In the genomic region with DNA sequence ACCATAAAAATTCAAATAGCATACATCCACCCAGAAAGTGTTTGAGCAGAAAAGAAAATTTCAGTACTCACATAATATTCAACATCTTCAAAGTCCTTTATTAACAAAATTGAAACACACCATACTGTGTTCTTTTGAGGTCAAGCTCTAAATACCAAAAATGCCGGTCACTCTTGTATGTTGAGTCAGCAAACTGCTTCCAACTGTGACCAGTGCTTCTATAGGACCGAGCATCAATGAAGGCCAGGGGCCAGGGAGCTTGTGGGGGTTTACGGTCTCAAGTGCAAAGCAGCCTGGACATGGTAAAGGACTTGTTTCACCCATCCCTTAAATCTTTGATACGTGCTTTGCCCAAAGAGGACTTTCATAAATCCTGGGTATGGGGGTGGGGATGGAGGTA, we compare ENCODE assay signal across 17 cellular contexts.
DNase-seq lines count a peak whose midpoint lies in the region; ATAC-seq, FAIRE-seq and TF ChIP-seq lines count a peak whose summit lies in the region.
"Had no signal": no experiment of that assay in that cellular context is flagged by ENCODE, and none has a peak within 500 bp of the region (broad histone marks: within the 10 kb centered on the region; RNA-seq: fewer than 3 reads in every experiment).

No MANE protein-coding gene starts in this region.

- TF ChIP-seq EP300 in K562 (IDR thresholded peaks at IDR 0.05; ENCODE audit: low read length) = no peak

- no peaks in the 10 kb centered on the region for H3K9me1 ChIP-seq in K562 (ENCODE audit: control insufficient read depth, insufficient read depth, low read length)

- H3K9ac ChIP-seq in K562 (ENCODE audit: insufficient read depth in 1 of 2, low read depth in 2 of 2, low read length in 2 of 2) = no peak overlapping the region

- H3K9me3 Mint-ChIP-seq in T-cell = no peaks in the 10 kb centered on the region
- H3K9me3 Mint-ChIP-seq: IgD-negative memory B cell, memory B cell had no signal

- H3K27me3 ChIP-seq in K562 (ENCODE audit: control insufficient read depth in 2 of 2, insufficient read depth in 2 of 2, low read length in 2 of 2) = peaks cover 28 to 35% of the 10 kb centered on the region in 2 experiments
- H3K27me3 ChIP-seq: colonic mucosa, Peyer's patch had no signal

- no peaks in the 10 kb centered on the region for H3K27me3 Mint-ChIP-seq in T-cell
- H3K27me3 Mint-ChIP-seq: IgD-negative memory B cell, memory B cell had no signal

- POLR2A ChIA-PET in AG04449 (lab: Yijun Ruan, JAX) (interaction anchor here (0.6 kb wide), 1 partner anchor 256 kb away, joined by 4 read pairs; no protein-coding TSS in a partner anchor), K562 (lab: Yijun Ruan, JAX) (interaction anchor here (0.6 to 1.2 kb wide), 2 partner anchors 30 to 325 kb away, joined by 3 to 4 read pairs; no protein-coding TSS in a partner anchor), T-cell (lab: Charles Lee) (interaction anchor here in 1 of 2 donors (0.7 kb wide), 1 partner anchor 233 kb away, joined by 3 read pairs; no protein-coding TSS in a partner anchor)

- H4K20me1 ChIP-seq in K562 (replicated peaks; ENCODE audit: control insufficient read depth, insufficient read depth, low read length) = no peaks in the 10 kb centered on the region

- intact Hi-C loops in K562 (cut with micrococcal nuclease) = no loop called here

- H3K79me2 ChIP-seq in K562 (ENCODE audit: control insufficient read depth, insufficient read depth, low read length) = no peaks in the 10 kb centered on the region

- BruUV-seq in K562 (replicated peaks; lab: Mats Ljungman, UMichigan) = no TSS peak

- H2AFZ ChIP-seq in K562 (ENCODE audit: low read depth, low read length) = no peak overlapping the region

- H3K36me3 ChIP-seq in K562 (ENCODE audit: control insufficient read depth, insufficient read depth, low read length) = no peaks in the 10 kb centered on the region
- H3K36me3 ChIP-seq: colonic mucosa, Peyer's patch had no signal

- H3K4me1 Mint-ChIP-seq in T-cell = no peaks in the 10 kb centered on the region

- H3K4me1 ChIP-seq in K562 (replicated peaks in 1 of 2; ENCODE audit: control insufficient read depth in 2 of 2, insufficient read depth in 2 of 2, low read length in 2 of 2) = peaks cover 0 to 5% of the 10 kb centered on the region in 2 experiments; a peak in 3 of 5 replicates
- H3K4me1 ChIP-seq: colonic mucosa, Peyer's patch had no signal

- no peak overlapping the region for H3K27ac Mint-ChIP-seq in T-cell
- H3K27ac Mint-ChIP-seq: activated naive CD8-positive, alpha-beta T cell; memory B cell had no signal

- H3K27ac ChIP-seq in K562 (ENCODE audit: extremely low read depth, low read depth, low read length) = no peak overlapping the region
- H3K27ac ChIP-seq: colonic mucosa, Peyer's patch had no signal

- in situ Hi-C loops in K562 (cut with MboI) = no loop called here

- H3K9me3 ChIP-seq in K562 (replicated peaks; ENCODE audit: control insufficient read depth, insufficient read depth, low read depth, low read length) = no peaks in the 10 kb centered on the region
- H3K9me3 ChIP-seq: colonic mucosa, Peyer's patch had no signal

- WGBS in K562 (ENCODE audit: insufficient coverage, low coverage, missing lambda C conversion rate) = 18% methylated on average over 4 of the region's 4 CpGs

- FAIRE-seq in K562 (lab: Jason Lieb, UNC) = no peak

- TF ChIP-seq POLR2A in K562 (conservative IDR thresholded peaks at IDR 0.05) = no peak

- H3K4me3 ChIP-seq in AG04449 (ENCODE audit: low read depth, low read length) (no peak overlapping the region; the same call in 1 of the 2 replicates), K562 (no peak overlapping the region)
- H3K4me3 ChIP-seq: colonic mucosa, Peyer's patch had no signal

- DNase-seq in AG04449 (ENCODE audit: low read depth, low spot score) = peak; percentile 37
- peak; percentile 63 for DNase-seq in HT1080 (ENCODE audit: low read depth)
- no peak for DNase-seq in K562 (ENCODE audit: extremely low read depth in 1 of 4, low spot score in 3 of 4)
- peak; percentile 71 for DNase-seq in islet precursor cell
- no peak for DNase-seq in activated CD4-positive, alpha-beta T cell treated with anti-CD3 and anti-CD28 coated beads, Interleukin-2, amount 50 U/mL, for 4 hours
- DNase-seq in activated CD4-positive, alpha-beta T cell treated with anti-CD3 and anti-CD28 coated beads, Interleukin-2, amount 50 U/mL, for 1 hour = no peak
- no peak for DNase-seq in T-cell
- DNase-seq: activated T-cell treated with anti-CD3 and anti-CD28 coated beads for 4 hours, colonic mucosa, NCI-H146, NCI-H524 treated with DMSO at 0.1 percent for 48 hours, occipital lobe, Peyer's patch had no signal

- ATAC-seq in K562 = no peak
- ATAC-seq in HG03460 (IDR thresholded peaks at IDR 0.05; ENCODE audit: unreplicated experiment) = no peak
- ATAC-seq in T-cell (replicated peaks in 1 of 4) = no peak

- no peak for TF ChIP-seq CTCF in AG04449 (IDR thresholded peaks at IDR 0.05; ENCODE audit: insufficient read depth, low read length, missing control alignments)
- TF ChIP-seq CTCF in K562 (IDR thresholded peaks at IDR 0.05 in 2 of 3, conservative IDR thresholded peaks at IDR 0.05 in 1 of 3; ENCODE audit: insufficient read depth in 2 of 3, low read depth in 1 of 3, low read length in 3 of 3) = no peak

- no peak overlapping the region for H3K4me2 ChIP-seq in K562 (ENCODE audit: insufficient read depth, low read length)

- CTCF ChIA-PET in AG04449 (lab: Yijun Ruan, JAX) = interaction anchor here (0.9 to 1.3 kb wide), 5 partner anchors 13 to 335 kb away, joined by 3 to 6 read pairs (median 4); no protein-coding TSS in a partner anchor
- CTCF ChIA-PET in K562 (lab: Yijun Ruan, JAX; ENCODE audit: low intra/inter-chr PET ratio) = no interaction called here
- CTCF ChIA-PET in T-cell (lab: Charles Lee) = interaction anchor here in 1 of 2 donors (0.6 kb wide), 1 partner anchor 642 kb away, joined by 3 read pairs; no protein-coding TSS in a partner anchor

- H3K36me3 Mint-ChIP-seq in T-cell = no peaks in the 10 kb centered on the region

- no peak overlapping the region for H3K4me3 Mint-ChIP-seq in T-cell
- H3K4me3 Mint-ChIP-seq: activated naive CD8-positive, alpha-beta T cell; IgD-negative memory B cell; memory B cell had no signal

- TF ChIP-seq RAD21 in K562 (CRISPR knock-in tag; conservative IDR thresholded peaks at IDR 0.05 in 1 of 2, IDR thresholded peaks at IDR 0.05 in 1 of 2) = no peak

TF ChIP-seq in K562, 482 proteins besides CTCF, POLR2A, EP300 and RAD21:
- TF ChIP-seq ZNF316 (IDR thresholded peaks at IDR 0.05) = peak; percentile 90
- TF ChIP-seq HLTF (IDR thresholded peaks at IDR 0.05) = no peak
- TF ChIP-seq, protein P1, sequence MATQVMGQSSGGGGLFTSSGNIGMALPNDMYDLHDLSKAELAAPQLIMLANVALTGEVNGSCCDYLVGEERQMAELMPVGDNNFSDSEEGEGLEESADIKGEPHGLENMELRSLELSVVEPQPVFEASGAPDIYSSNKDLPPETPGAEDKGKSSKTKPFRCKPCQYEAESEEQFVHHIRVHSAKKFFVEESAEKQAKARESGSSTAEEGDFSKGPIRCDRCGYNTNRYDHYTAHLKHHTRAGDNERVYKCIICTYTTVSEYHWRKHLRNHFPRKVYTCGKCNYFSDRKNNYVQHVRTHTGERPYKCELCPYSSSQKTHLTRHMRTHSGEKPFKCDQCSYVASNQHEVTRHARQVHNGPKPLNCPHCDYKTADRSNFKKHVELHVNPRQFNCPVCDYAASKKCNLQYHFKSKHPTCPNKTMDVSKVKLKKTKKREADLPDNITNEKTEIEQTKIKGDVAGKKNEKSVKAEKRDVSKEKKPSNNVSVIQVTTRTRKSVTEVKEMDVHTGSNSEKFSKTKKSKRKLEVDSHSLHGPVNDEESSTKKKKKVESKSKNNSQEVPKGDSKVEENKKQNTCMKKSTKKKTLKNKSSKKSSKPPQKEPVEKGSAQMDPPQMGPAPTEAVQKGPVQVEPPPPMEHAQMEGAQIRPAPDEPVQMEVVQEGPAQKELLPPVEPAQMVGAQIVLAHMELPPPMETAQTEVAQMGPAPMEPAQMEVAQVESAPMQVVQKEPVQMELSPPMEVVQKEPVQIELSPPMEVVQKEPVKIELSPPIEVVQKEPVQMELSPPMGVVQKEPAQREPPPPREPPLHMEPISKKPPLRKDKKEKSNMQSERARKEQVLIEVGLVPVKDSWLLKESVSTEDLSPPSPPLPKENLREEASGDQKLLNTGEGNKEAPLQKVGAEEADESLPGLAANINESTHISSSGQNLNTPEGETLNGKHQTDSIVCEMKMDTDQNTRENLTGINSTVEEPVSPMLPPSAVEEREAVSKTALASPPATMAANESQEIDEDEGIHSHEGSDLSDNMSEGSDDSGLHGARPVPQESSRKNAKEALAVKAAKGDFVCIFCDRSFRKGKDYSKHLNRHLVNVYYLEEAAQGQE (CRISPR knock-in tag; IDR thresholded peaks at IDR 0.05; ENCODE audit: low read depth) = no peak
- no peak for TF ChIP-seq HMG20A (CRISPR knock-in tag; conservative IDR thresholded peaks at IDR 0.05)
- peak; percentile 67 for TF ChIP-seq MAFG (tag; conservative IDR thresholded peaks at IDR 0.05)
- TF ChIP-seq C11orf30 (IDR thresholded peaks at IDR 0.05; ENCODE audit: low read depth) = peak; percentile 55; the same call in 1 of the 2 replicates
- TF ChIP-seq ZNF398 (CRISPR knock-in tag; IDR thresholded peaks at IDR 0.05) = no peak
- TF ChIP-seq, protein P2, sequence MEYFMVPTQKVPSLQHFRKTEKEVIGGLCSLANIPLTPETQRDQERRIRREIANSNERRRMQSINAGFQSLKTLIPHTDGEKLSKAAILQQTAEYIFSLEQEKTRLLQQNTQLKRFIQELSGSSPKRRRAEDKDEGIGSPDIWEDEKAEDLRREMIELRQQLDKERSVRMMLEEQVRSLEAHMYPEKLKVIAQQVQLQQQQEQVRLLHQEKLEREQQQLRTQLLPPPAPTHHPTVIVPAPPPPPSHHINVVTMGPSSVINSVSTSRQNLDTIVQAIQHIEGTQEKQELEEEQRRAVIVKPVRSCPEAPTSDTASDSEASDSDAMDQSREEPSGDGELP (CRISPR knock-in tag; IDR thresholded peaks at IDR 0.05; ENCODE audit: borderline replicate concordance) = no peak
- TF ChIP-seq ZNF146 (CRISPR knock-in tag; IDR thresholded peaks at IDR 0.05; ENCODE audit: unreplicated experiment) = no peak
- TF ChIP-seq ZNF175 (CRISPR knock-in tag; IDR thresholded peaks at IDR 0.05; ENCODE audit: low read depth) = no peak
TF ChIP-seq in K562: peak in this region for 3.

Comparison
In these comparisons a context has a peak if more than half of its experiments do, and no peak if none do; other contexts are left out.
1. DNase-seq: peak in AG04449 (single experiment), HT1080 (single experiment) and islet precursor cell (single experiment); none in K562 (0 of 4), activated CD4-positive, alpha-beta T cell treated with anti-CD3 and anti-CD28 coated beads, Interleukin-2, amount 50 U/mL, for 4 hours (0 of 2), activated CD4-positive, alpha-beta T cell treated with anti-CD3 and anti-CD28 coated beads, Interleukin-2, amount 50 U/mL, for 1 hour (single experiment) and T-cell (0 of 34).